ENCODE assay signal across 8 cellular contexts in the genomic region with DNA sequence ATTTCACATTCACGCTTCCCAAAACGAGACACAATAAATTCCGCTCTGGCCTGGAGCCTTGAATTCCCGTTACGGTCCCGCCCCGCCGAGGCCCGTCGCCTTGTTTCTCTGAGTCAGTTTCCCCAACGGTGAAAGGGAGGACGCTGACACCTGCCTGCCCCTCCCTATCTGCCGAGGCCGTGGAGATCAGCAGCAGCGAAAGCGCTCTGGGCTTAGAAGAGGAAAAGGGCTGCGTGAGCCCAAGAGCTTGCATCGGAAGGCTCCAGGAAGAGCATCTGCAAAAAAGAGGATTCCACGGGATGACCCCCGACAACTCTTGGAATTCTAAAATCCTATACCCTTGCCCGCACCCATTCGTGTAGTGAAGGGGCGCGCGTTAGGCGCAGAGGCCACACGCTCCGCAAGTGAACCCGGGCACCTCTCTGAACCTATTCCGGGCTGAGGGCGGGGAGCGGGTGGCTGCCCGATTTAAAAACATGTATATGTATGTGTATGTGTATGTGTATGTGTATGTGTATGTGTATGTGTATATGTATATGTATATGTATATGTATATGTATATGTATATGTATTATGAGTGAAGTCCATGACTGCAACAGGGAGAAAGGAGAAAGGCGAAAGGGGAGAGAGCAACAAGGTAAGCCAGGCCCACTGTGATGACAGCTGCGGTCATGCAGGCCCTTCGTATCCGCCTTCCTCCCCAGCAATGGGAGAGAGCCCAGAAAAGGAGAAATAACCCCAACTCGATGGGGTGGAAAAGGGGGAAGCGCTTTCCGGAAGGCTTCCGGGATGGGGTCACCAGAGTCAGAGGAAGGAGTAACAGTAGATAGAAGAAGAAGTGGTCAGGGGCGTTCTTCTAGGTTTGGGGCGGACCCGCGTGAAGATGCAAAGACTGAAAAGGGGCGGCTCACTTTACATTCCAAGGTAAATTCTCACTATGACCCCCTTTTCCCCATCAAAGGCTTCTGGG. TPM values are rescaled to one million over a fixed set of nuclear protein-coding genes. Genes with fewer than 3 reads are reported as not detected.
DNase-seq lines count a peak whose midpoint lies in the region; ATAC-seq, FAIRE-seq and TF ChIP-seq lines count a peak whose summit lies in the region.

No MANE protein-coding gene starts in this region.

- H3K4me3 ChIP-seq in AG10803 (ENCODE audit: low read length): peak overlapping the region; percentile 78
- H3K4me3 ChIP-seq in pancreas: peak overlapping the region; percentile 51 to 98 (median 97)
- H3K4me3 ChIP-seq in upper lobe of left lung: peak overlapping the region; percentile 31 to 98 (median 95)

- H3K27ac Mint-ChIP-seq in activated T-cell treated with anti-CD3 and anti-CD28 coated beads, Interleukin-2, amount 50 U/mL, for 72 hours: peak overlapping the region; percentile 95

- no peak for TF ChIP-seq EP300 in upper lobe of left lung (IDR thresholded peaks at IDR 0.05)

- no peak for DNase-seq in AG10803 (ENCODE audit: low read depth)
- peak; percentile 78 for DNase-seq in NCI-H69 (lab: John Stamatoyannopoulos, UW)
- DNase-seq in activated T-cell treated with anti-CD3 and anti-CD28 coated beads, Interleukin-2, amount 50 U/mL, for 72 hours: peak; percentile 69
- DNase-seq in fibroblast of the conjunctiva (ENCODE audit: low read depth): peak; percentile 14
- peak in 4 of 6 donors; percentile 34 to 73 (median 50) for DNase-seq in pancreas
- DNase-seq in upper lobe of left lung: peak; percentile 68 to 88
- DNase-seq in DMS79 (lab: John Stamatoyannopoulos, UW): no peak

- WGBS in pancreas, 2 donors: 21 to 24% methylated on average over 46 of the region's 46 CpGs
- WGBS in upper lobe of left lung, 2 donors: 17 to 23% methylated on average over 45 to 46 of the region's 46 CpGs

- H3K36me3 ChIP-seq in pancreas (no peaks in the 10 kb centered on the region), upper lobe of left lung (no peaks in the 10 kb centered on the region)

- H3K4me1 Mint-ChIP-seq in activated T-cell treated with anti-CD3 and anti-CD28 coated beads, Interleukin-2, amount 50 U/mL, for 72 hours (ENCODE audit: low read depth): peaks cover 38% of the 10 kb centered on the region

- TF ChIP-seq POLR2A in upper lobe of left lung (IDR thresholded peaks at IDR 0.05): peak in 1 of 4 donors; percentile 13

- H3K9me3 ChIP-seq in pancreas (no peaks in the 10 kb centered on the region), upper lobe of left lung (no peaks in the 10 kb centered on the region)

- H3K27me3 ChIP-seq in pancreas (no peaks in the 10 kb centered on the region), upper lobe of left lung (no peaks in the 10 kb centered on the region)

- H3K4me1 ChIP-seq in pancreas: peaks cover 0 to 10% (median 4%) of the 10 kb centered on the region in 3 donors
- H3K4me1 ChIP-seq in upper lobe of left lung: peaks cover 19 to 35% (median 25%) of the 10 kb centered on the region in 4 donors

- intact Hi-C loops in pancreas (cut with DNase I): loop anchor here in 1 of 3 donors (10.0 kb wide), 1 partner anchor 113 kb away; no protein-coding TSS in a partner anchor

- H3K9me3 Mint-ChIP-seq in activated T-cell treated with anti-CD3 and anti-CD28 coated beads, Interleukin-2, amount 50 U/mL, for 72 hours: no peaks in the 10 kb centered on the region

- H3K36me3 Mint-ChIP-seq in activated T-cell treated with anti-CD3 and anti-CD28 coated beads, Interleukin-2, amount 50 U/mL, for 72 hours (ENCODE audit: insufficient read depth in 2 of 2): peaks cover 1 to 4% of the 10 kb centered on the region in 2 donors

- peak overlapping the region; percentile 94 to 98 for H3K4me3 Mint-ChIP-seq in activated T-cell treated with anti-CD3 and anti-CD28 coated beads, Interleukin-2, amount 50 U/mL, for 72 hours

- TF ChIP-seq CTCF in AG10803 (conservative IDR thresholded peaks at IDR 0.05; ENCODE audit: low read length): no peak
- no peak for TF ChIP-seq CTCF in pancreas (IDR thresholded peaks at IDR 0.05)
- no peak for TF ChIP-seq CTCF in upper lobe of left lung (IDR thresholded peaks at IDR 0.05)

- H3K27ac ChIP-seq in pancreas: peak overlapping the region; percentile 78 to 93 (median 83)
- H3K27ac ChIP-seq in upper lobe of left lung: peak overlapping the region; percentile 91 to 94 (median 94)

- no peaks in the 10 kb centered on the region for H3K27me3 Mint-ChIP-seq in activated T-cell treated with anti-CD3 and anti-CD28 coated beads, Interleukin-2, amount 50 U/mL, for 72 hours (ENCODE audit: low read depth)

- peak; percentile 2 for ATAC-seq in GM21381 (IDR thresholded peaks at IDR 0.05; ENCODE audit: unreplicated experiment)
- peak; percentile 36 to 38 for ATAC-seq in activated T-cell treated with anti-CD3 and anti-CD28 coated beads, Interleukin-2, amount 50 U/mL, for 72 hours (replicated peaks in 1 of 2)
- ATAC-seq in pancreas: peak; percentile 13 to 43 (median 28)
- ATAC-seq in upper lobe of left lung (ENCODE audit: low FRiP score in 2 of 2): peak; percentile 6 to 40

- FAIRE-seq in pancreas (lab: Jason Lieb, UNC): no peak

RNA-seq across cellular contexts. Expression of gene MRTFA, which starts 0.9 kb away (rescaled TPM):
- total RNA-seq in activated T-cell treated with anti-CD3 and anti-CD28 coated beads, Interleukin-2, amount 50 U/mL, for 72 hours: 10 to 100 TPM; 44.7 to 51.7 TPM
- total RNA-seq in pancreas (10 to 100 TPM; 15.2 to 35.3 (median 24.1) TPM), upper lobe of left lung (100 to 1,000 TPM in 2 of 6 donors, 10 to 100 TPM in 4; 47.9 to 178 (median 61.3) TPM)
- polyA plus RNA-seq in pancreas: 10 to 100 TPM; 13.6 to 24.7 TPM

RNA-seq across cellular contexts. Expression of gene MCHR1, which starts 41.8 kb away (rescaled TPM):
- not detected for total RNA-seq in activated T-cell treated with anti-CD3 and anti-CD28 coated beads, Interleukin-2, amount 50 U/mL, for 72 hours
- under 1 TPM in 1 of 6 donors, not detected in 5; 0.26 TPM for total RNA-seq in pancreas
- polyA plus RNA-seq in pancreas: under 1 TPM in 1 of 2 donors, not detected in 1; 0.23 TPM
- under 1 TPM in 1 of 6 donors, not detected in 5; 1.00 TPM for total RNA-seq in upper lobe of left lung

Comparison
In these comparisons a context has a peak if more than half of its experiments do, and no peak if none do; other contexts are left out.
1. DNase-seq: peak in NCI-H69 (single experiment), activated T-cell treated with anti-CD3 and anti-CD28 coated beads, Interleukin-2, amount 50 U/mL, for 72 hours (2 of 2), fibroblast of the conjunctiva (single experiment), pancreas (4 of 6) and upper lobe of left lung (2 of 2); none in AG10803 (single experiment) and DMS79 (single experiment).
2. Peak in every context shown above with its lines, with median percentiles within 50 percentile points of each other: H3K4me3 ChIP-seq and ATAC-seq.